Comparison of ENCODE assay signal across 16 cellular contexts in genomic region chr11:10504490-10504889, GRCh38. TPM values are rescaled to one million over a fixed set of nuclear protein-coding genes. Genes with fewer than 3 reads are reported as not detected.
DNase-seq lines count a peak whose midpoint lies in the region; TF ChIP-seq lines count a peak whose summit lies in the region.
"Had no signal": no experiment of that assay in that cellular context is flagged by ENCODE, and none has a peak within 500 bp of the region (broad histone marks: within the 10 kb centered on the region; RNA-seq: fewer than 3 reads in every experiment).

No MANE protein-coding gene starts in this region.

- H3K4me1 Mint-ChIP-seq in dendritic cell treated with granulocyte-macrophage colony-stimulating factor and Interleukin-4, amounts not matched to agents 40 ng/mL and 50 ng/mL, for 4 days (ENCODE audit: low read depth) = peaks cover 49% of the 10 kb centered on the region
- H3K4me1 Mint-ChIP-seq in type B pancreatic cell (ENCODE audit: unreplicated experiment) = peaks cover 9% of the 10 kb centered on the region
- H3K4me1 Mint-ChIP-seq: CD8-positive, alpha-beta memory T cell had no signal

- H3K4me1 ChIP-seq in neuronal stem cell (ENCODE audit: control insufficient read depth in 2 of 2, insufficient read depth in 1 of 2, low read depth in 1 of 2, low read length in 2 of 2) (peaks cover 8% of the 10 kb centered on the region in 2 donors), stomach (peaks cover 0 to 6% (median 0%) of the 10 kb centered on the region in 4 donors)
- H3K4me1 ChIP-seq: BE2C had no signal

- H3K36me3 ChIP-seq in neuronal stem cell (replicated peaks in 1 of 2; ENCODE audit: control insufficient read depth in 2 of 2, insufficient read depth in 2 of 2, low read length in 2 of 2) (peaks cover 0 to 2% of the 10 kb centered on the region in 2 donors), stomach (peaks cover 6 to 62% (median 57%) of the 10 kb centered on the region in 4 donors)
- H3K36me3 ChIP-seq: BE2C had no signal

- TF ChIP-seq CTCF in type B pancreatic cell (conservative IDR thresholded peaks at IDR 0.05) (no peak), stomach (IDR thresholded peaks at IDR 0.05) (no peak)

- H4K91ac ChIP-seq in neuronal stem cell (ENCODE audit: low read depth, low read length, poor library complexity) = no peak overlapping the region

- no peaks in the 10 kb centered on the region for H3K9me3 Mint-ChIP-seq in dendritic cell treated with granulocyte-macrophage colony-stimulating factor and Interleukin-4, amounts not matched to agents 40 ng/mL and 50 ng/mL, for 4 days
- H3K9me3 Mint-ChIP-seq in type B pancreatic cell = no peaks in the 10 kb centered on the region
- H3K9me3 Mint-ChIP-seq: CD8-positive, alpha-beta memory T cell; HFFc6 had no signal

- no peak overlapping the region for H2BK12ac ChIP-seq in neuronal stem cell (ENCODE audit: low read length)

- H3K27me3 ChIP-seq in neuronal stem cell (ENCODE audit: control insufficient read depth in 3 of 3, insufficient read depth in 3 of 3, low read depth in 1 of 3, low read length in 3 of 3) = no peaks in the 10 kb centered on the region
- no peaks in the 10 kb centered on the region for H3K27me3 ChIP-seq in stomach
- H3K27me3 ChIP-seq: BE2C had no signal

- intact Hi-C loops in dendritic cell treated with granulocyte-macrophage colony-stimulating factor and Interleukin-4, amounts not matched to agents 40 ng/mL and 50 ng/mL, for 4 days (cut with micrococcal nuclease) = loop anchor here (5.0 kb wide), 2 partner anchors 47 to 92 kb away; partner anchors contain the start of gene AMPD3
- intact Hi-C loops in stomach (cut with DNase I; ENCODE audit: low total_unique reads) = no loop called here

- DNase-seq in DMS79 treated with DMSO at 0.1 percent for 48 hours (lab: John Stamatoyannopoulos, UW) (peak; percentile 84), neuronal stem cell (ENCODE audit: low spot score) (no peak), type B pancreatic cell (ENCODE audit: extremely low spot score, unreplicated experiment) (peak; percentile 43), NCI-H524 (lab: John Stamatoyannopoulos, UW) (no peak), stomach (no peak), amygdala (lab: John Stamatoyannopoulos, UW) (no peak)
- DNase-seq: ACHN; BE2C; CD8-positive, alpha-beta memory T cell; HFFc6; NCI-H1048; NCI-H146; NCI-H2171; NCI-H774; RPMI8226 had no signal

- no peak for TF ChIP-seq POLR2A in stomach (IDR thresholded peaks at IDR 0.05)

- no peak overlapping the region for H3K23ac ChIP-seq in neuronal stem cell (ENCODE audit: low read depth, low read length, poor library complexity)

- no peak overlapping the region for H3K4me3 ChIP-seq in neuronal stem cell (ENCODE audit: low read length in 2 of 2)
- no peak overlapping the region for H3K4me3 ChIP-seq in stomach

- H3K18ac ChIP-seq in neuronal stem cell (ENCODE audit: low read length) = peak overlapping the region; percentile 50

- H3K36me3 Mint-ChIP-seq in dendritic cell treated with granulocyte-macrophage colony-stimulating factor and Interleukin-4, amounts not matched to agents 40 ng/mL and 50 ng/mL, for 4 days (ENCODE audit: low read depth) = peaks cover 67% of the 10 kb centered on the region
- H3K36me3 Mint-ChIP-seq in type B pancreatic cell = peaks cover 8% of the 10 kb centered on the region

- H3K9me3 ChIP-seq in neuronal stem cell (replicated peaks in 1 of 2; ENCODE audit: control insufficient read depth in 2 of 2, insufficient read depth in 1 of 2, low read depth in 1 of 2, low read length in 2 of 2) (no peaks in the 10 kb centered on the region), stomach (no peaks in the 10 kb centered on the region)
- H3K9me3 ChIP-seq: BE2C had no signal

- H3K9ac ChIP-seq in neuronal stem cell (ENCODE audit: low read depth, low read length, poor library complexity) = no peak overlapping the region

- no peak overlapping the region for H2BK120ac ChIP-seq in neuronal stem cell (ENCODE audit: low read depth, low read length)

- no peak overlapping the region for H3K14ac ChIP-seq in neuronal stem cell (ENCODE audit: low read length)

- no CpG with 5 or more reads among the region's 11 CpGs for WGBS in neuronal stem cell (ENCODE audit: extremely low coverage in 2 of 2, insufficient read length in 2 of 2, insufficient replicate concordance in 1 of 2), 2 donors
- WGBS in stomach, 5 donors = 94 to 97% (median 96%) methylated on average over 9 to 11 of the region's 11 CpGs

- no peak overlapping the region for H3K4me2 ChIP-seq in neuronal stem cell (ENCODE audit: insufficient read depth, low read length, poor library complexity, severe bottlenecking)

- no peak overlapping the region for H2BK15ac ChIP-seq in neuronal stem cell (ENCODE audit: low read length)

- H3K79me1 ChIP-seq in neuronal stem cell (ENCODE audit: low read depth, low read length) = no peaks in the 10 kb centered on the region

- H4K8ac ChIP-seq in neuronal stem cell (ENCODE audit: low read depth, low read length) = no peak overlapping the region

- no peak for TF ChIP-seq EP300 in stomach (IDR thresholded peaks at IDR 0.05)

- H3K27ac ChIP-seq in neuronal stem cell (replicated peaks; ENCODE audit: low read length) = no peak overlapping the region
- H3K27ac ChIP-seq in stomach = peak overlapping the region in 2 of 5 donors; percentile 67

- no peak overlapping the region for H3K4ac ChIP-seq in neuronal stem cell (ENCODE audit: low read length)

- H3K4me3 Mint-ChIP-seq in dendritic cell treated with granulocyte-macrophage colony-stimulating factor and Interleukin-4, amounts not matched to agents 40 ng/mL and 50 ng/mL, for 4 days = no peak overlapping the region
- no peak overlapping the region for H3K4me3 Mint-ChIP-seq in type B pancreatic cell
- H3K4me3 Mint-ChIP-seq: CD8-positive, alpha-beta memory T cell; HFFc6 had no signal

- H2AK5ac ChIP-seq in neuronal stem cell (ENCODE audit: low read depth, low read length) = no peak overlapping the region

- H3K27ac Mint-ChIP-seq in dendritic cell treated with granulocyte-macrophage colony-stimulating factor and Interleukin-4, amounts not matched to agents 40 ng/mL and 50 ng/mL, for 4 days = peak overlapping the region; percentile 60
- H3K27ac Mint-ChIP-seq in type B pancreatic cell = no peak overlapping the region
- H3K27ac Mint-ChIP-seq: HFFc6 had no signal

- H2BK5ac ChIP-seq in neuronal stem cell (ENCODE audit: low read length) = no peak overlapping the region

- H3K27me3 Mint-ChIP-seq in dendritic cell treated with granulocyte-macrophage colony-stimulating factor and Interleukin-4, amounts not matched to agents 40 ng/mL and 50 ng/mL, for 4 days = no peaks in the 10 kb centered on the region
- no peaks in the 10 kb centered on the region for H3K27me3 Mint-ChIP-seq in type B pancreatic cell
- H3K27me3 Mint-ChIP-seq: CD8-positive, alpha-beta memory T cell had no signal

- H2AFZ ChIP-seq in neuronal stem cell (ENCODE audit: low read length) = no peak overlapping the region

RNA-seq across cellular contexts. Expression of gene RNF141, which starts 36.5 kb away (rescaled TPM):
- 27.1 TPM for polyA plus RNA-seq in neuronal stem cell (2013, experiment 1 of 2)
- 26.4 TPM for polyA plus RNA-seq in neuronal stem cell (2013, experiment 2 of 2)
- total RNA-seq in type B pancreatic cell (ENCODE audit: low replicate concordance) (43.2 and 86.4 TPM in 2 replicates), stomach (10 to 100 TPM in 3 of 5 donors, 1 to 10 TPM in 2; 6.4 to 71.2 (median 22.5) TPM)
- polyA plus RNA-seq in stomach = 10 to 100 TPM; 14.9 to 22.0 (median 16.2) TPM

RNA-seq across cellular contexts. Expression of gene AMPD3, which starts 49.4 kb away (rescaled TPM):
- 0.99 TPM for polyA plus RNA-seq in neuronal stem cell (2013, experiment 1 of 2)
- polyA plus RNA-seq in neuronal stem cell (2013, experiment 2 of 2) = 1.2 TPM
- total RNA-seq in type B pancreatic cell (ENCODE audit: low replicate concordance) (7.0 and 9.0 TPM in 2 replicates), stomach (10 to 100 TPM in 3 of 5 donors, 1 to 10 TPM in 2; 7.7 to 20.4 (median 14.2) TPM)
- 1 to 10 TPM; 4.1 to 6.6 (median 5.2) TPM for polyA plus RNA-seq in stomach

Comparison
In these comparisons a context has a peak if more than half of its experiments do, and no peak if none do; other contexts are left out.
1. DNase-seq: peak in DMS79 treated with DMSO at 0.1 percent for 48 hours (single experiment) and type B pancreatic cell (single experiment); none in neuronal stem cell (single experiment), NCI-H524 (0 of 2), stomach (single experiment) and amygdala (0 of 56).